ENCODE assay signal across 8 cellular contexts in genomic region chr10:14751576-14752330, GRCh38. TPM values are rescaled to one million over a fixed set of nuclear protein-coding genes. Genes with fewer than 3 reads are reported as not detected.
DNase-seq lines count a peak whose midpoint lies in the region; ATAC-seq and TF ChIP-seq lines count a peak whose summit lies in the region.

No MANE protein-coding gene starts in this region.

- ATAC-seq in GM18861 (IDR thresholded peaks at IDR 0.05; ENCODE audit: unreplicated experiment) (peak; percentile 58), HG02870 (IDR thresholded peaks at IDR 0.05; ENCODE audit: unreplicated experiment) (no peak)
- ATAC-seq in CD4-positive, alpha-beta T cell (ENCODE audit: poor library complexity) = no peak

- 76% methylated on average over 9 of the region's 9 CpGs for whole genome bisulfite sequencing in SK-N-SH (ENCODE audit: low lambda C conversion rate)

- in situ Hi-C loops in GM13977 (cut with MboI; ENCODE audit: low pct_unique_long_range_greater_than_20kb, low sequenced_read_pairs, unreplicated experiment) = no loop called here

- TF ChIP-seq CTCF in SK-N-SH (IDR thresholded peaks at IDR 0.05) = no peak
- TF ChIP-seq CTCF in CD4-positive, alpha-beta T cell (IDR thresholded peaks at IDR 0.05) = no peak
- TF ChIP-seq CTCF in GM13977 (IDR thresholded peaks at IDR 0.05; ENCODE audit: extremely low read depth, insufficient read depth, missing control alignments) = no peak

- H3K9me2 ChIP-seq in SK-N-SH = no peaks in the 10 kb centered on the region

- no peak for TF ChIP-seq RAD21 in SK-N-SH (IDR thresholded peaks at IDR 0.05; ENCODE audit: low read length)

- H3K9ac ChIP-seq in SK-N-SH = no peak overlapping the region

- H3K79me2 ChIP-seq in SK-N-SH (ENCODE audit: insufficient read depth) = no peaks in the 10 kb centered on the region

- H3K4me2 ChIP-seq in SK-N-SH = no peak overlapping the region

- no peak overlapping the region for H3K4me3 Mint-ChIP-seq in CD4-positive, alpha-beta T cell

- H3K27ac ChIP-seq in SK-N-SH (ENCODE audit: low read depth in 2 of 2, low read length in 1 of 2) = no peak overlapping the region
- H3K27ac ChIP-seq in CD4-positive, alpha-beta T cell (ENCODE audit: low read depth, low read length) = no peak overlapping the region

- H3K27me3 ChIP-seq in SK-N-SH (ENCODE audit: insufficient read depth) = no peaks in the 10 kb centered on the region
- no peaks in the 10 kb centered on the region for H3K27me3 ChIP-seq in CD4-positive, alpha-beta T cell (ENCODE audit: control insufficient read depth, insufficient read depth, low read length)

- DNase-seq in NCI-H446 (lab: John Stamatoyannopoulos, UW) (peak; percentile 17 to 60), globus pallidus (ENCODE audit: low spot score) (peak; percentile 35), renal cortical epithelial cell (ENCODE audit: low read depth) (peak; percentile 17), SK-N-SH (no peak), GM13977 (ENCODE audit: low spot score) (no peak)
- no peak for DNase-seq in CD4-positive, alpha-beta T cell

- no peaks in the 10 kb centered on the region for H3K36me3 Mint-ChIP-seq in CD4-positive, alpha-beta T cell (ENCODE audit: low read depth)

- H3K9me3 Mint-ChIP-seq in CD4-positive, alpha-beta T cell = no peaks in the 10 kb centered on the region

- H3K36me3 ChIP-seq in SK-N-SH (replicated peaks in 1 of 2; ENCODE audit: control insufficient read depth in 1 of 2, insufficient read depth in 2 of 2, low read length in 1 of 2) = no peaks in the 10 kb centered on the region

- H3K4me3 ChIP-seq in SK-N-SH (ENCODE audit: low read depth in 2 of 2, low read length in 1 of 2) = no peak overlapping the region

- no peaks in the 10 kb centered on the region for H4K20me1 ChIP-seq in SK-N-SH (ENCODE audit: insufficient read depth)

- H3F3A ChIP-seq in SK-N-SH (replicated peaks; ENCODE audit: insufficient read depth) = no peaks in the 10 kb centered on the region

- CTCF ChIA-PET in SK-N-SH (lab: Yijun Ruan, JAX) = interaction anchor here (1.4 to 1.7 kb wide), 2 partner anchors 9 to 215 kb away, joined by 3 to 4 read pairs; no protein-coding TSS in a partner anchor
- CTCF ChIA-PET in CD4-positive, alpha-beta T cell (lab: Charles Lee) = interaction anchor here (1.7 kb wide), 1 partner anchor 126 kb away, joined by 3 read pairs; no protein-coding TSS in a partner anchor

- peaks cover 0 to 16% of the 10 kb centered on the region in 2 experiments; a peak in 1 of 4 replicates for H3K4me1 ChIP-seq in SK-N-SH (ENCODE audit: control insufficient read depth in 1 of 2, insufficient read depth in 2 of 2, low read depth in 1 of 2, low read length in 1 of 2)

- no peak overlapping the region for H2AFZ ChIP-seq in SK-N-SH (ENCODE audit: low read depth)

- no peaks in the 10 kb centered on the region for H3K9me3 ChIP-seq in SK-N-SH
- no peaks in the 10 kb centered on the region for H3K9me3 ChIP-seq in CD4-positive, alpha-beta T cell (ENCODE audit: control insufficient read depth, low read length)

- H3K4me1 Mint-ChIP-seq in CD4-positive, alpha-beta T cell (ENCODE audit: low read depth) = no peaks in the 10 kb centered on the region

- intact Hi-C loops in CD4-positive, alpha-beta T cell (cut with DNase I, micrococcal nuclease) = no loop called here

- no peak for TF ChIP-seq EP300 in SK-N-SH (IDR thresholded peaks at IDR 0.05; ENCODE audit: borderline replicate concordance in 1 of 2, low read depth in 1 of 2, low read length in 1 of 2)

- H3K27me3 Mint-ChIP-seq in CD4-positive, alpha-beta T cell = no peaks in the 10 kb centered on the region

- POLR2A ChIA-PET in SK-N-SH (lab: Yijun Ruan, JAX) = no interaction called here
- POLR2A ChIA-PET in CD4-positive, alpha-beta T cell (lab: Charles Lee) = no interaction called here

- H3K27ac Mint-ChIP-seq in CD4-positive, alpha-beta T cell = no peak overlapping the region

TF ChIP-seq in SK-N-SH, 30 proteins besides CTCF, POLR2A, EP300 and RAD21:
- TF ChIP-seq FOSL2 (IDR thresholded peaks at IDR 0.05; ENCODE audit: borderline replicate concordance, low read depth) = no peak
- no peak for TF ChIP-seq FOXJ3 (CRISPR knock-in tag; IDR thresholded peaks at IDR 0.05)
- no peak for TF ChIP-seq FOXM1 (IDR thresholded peaks at IDR 0.05; ENCODE audit: low read depth)

RNA-seq across cellular contexts. Expression of gene FAM107B, which starts 22.9 kb away (rescaled TPM):
- total RNA-seq in renal cortical epithelial cell = 55.2 and 127 TPM in 2 replicates
- polyA plus RNA-seq in SK-N-SH (2012; rRNA removed) = 1.0 and 1.3 TPM in 2 replicates
- polyA plus RNA-seq in SK-N-SH (2012; cell fraction: cytosol; rRNA removed) = 2.2 TPM in 2 replicates
- polyA plus RNA-seq in SK-N-SH (2012; cell fraction: nucleus; rRNA removed) = 0.55 and 0.59 TPM in 2 replicates
- total RNA-seq in CD4-positive, alpha-beta T cell = 100 to 1,000 TPM; 261 to 262 TPM

Comparison
In these comparisons a context has a peak if more than half of its experiments do, and no peak if none do; other contexts are left out.
1. DNase-seq: peak in NCI-H446 (2 of 2), globus pallidus (single experiment) and renal cortical epithelial cell (single experiment); none in SK-N-SH (single experiment), CD4-positive, alpha-beta T cell (0 of 10) and GM13977 (single experiment).